ENCODE assay signal across 16 cellular contexts in the genomic region with DNA sequence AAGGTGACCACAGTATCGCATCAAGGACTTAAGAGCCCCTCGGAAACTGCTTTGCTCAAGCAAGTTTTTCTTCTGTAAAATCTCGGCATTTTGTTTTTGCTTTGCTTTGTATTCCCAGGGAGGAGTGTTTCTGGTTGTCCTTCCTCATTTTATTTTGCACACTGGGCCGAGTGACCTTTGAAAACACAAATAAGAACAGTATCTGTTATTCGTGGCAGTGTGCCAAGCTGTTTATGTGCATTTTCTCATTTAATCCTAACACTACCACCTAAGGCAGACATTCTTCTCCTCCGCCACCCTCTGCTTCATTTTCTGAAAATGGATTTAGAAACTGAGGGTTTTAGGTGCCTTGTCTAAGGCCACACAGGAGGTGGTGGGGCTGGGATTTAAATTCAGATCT.
"Had no signal": no experiment of that assay in that cellular context is flagged by ENCODE, and none has a peak within 500 bp of the region (broad histone marks: within the 10 kb centered on the region; RNA-seq: fewer than 3 reads in every experiment).

No MANE protein-coding gene starts in this region.

- H3K4me3 ChIP-seq: lung, psoas muscle, stomach, uterus had no signal

- H3K36me3 Mint-ChIP-seq: naive B cell had no signal

- H3K27me3 Mint-ChIP-seq: central memory CD8-positive, alpha-beta T cell had no signal

- H3K9me3 ChIP-seq: psoas muscle, stomach, uterus had no signal

- H3K4me1 ChIP-seq: foreskin keratinocyte, psoas muscle, uterus had no signal

- H3K9me3 Mint-ChIP-seq: activated B cell treated with CpG ODN at 0.5 μM for 24 hours; activated T-helper 2 cell treated with anti-CD3 and anti-CD28 coated beads, Interferon-gamma antibody, Interleukin-2, Interleukin-4, amounts not matched to agents 10 μg/mL and 5 μg/mL and 100 μg/mL, durations not matched to agents 14 hours and 24 hours and 36 hours; central memory CD8-positive, alpha-beta T cell; immature natural killer cell; naive B cell; T-helper 1 cell treated with Interleukin-12 subunit alpha and Interleukin-12 subunit beta and Interleukin-4 antibody, amounts not matched to agents 30 μg/mL and 1 μg/mL, for 36 hours had no signal

- H3K27me3 ChIP-seq: foreskin keratinocyte, stomach, uterus had no signal

- H3K4me3 Mint-ChIP-seq: activated B cell treated with CpG ODN at 0.5 μM for 24 hours; central memory CD8-positive, alpha-beta T cell; immature natural killer cell; T-helper 1 cell treated with Interleukin-12 subunit alpha and Interleukin-12 subunit beta and Interleukin-4 antibody, amounts not matched to agents 30 μg/mL and 1 μg/mL, for 36 hours had no signal

- DNase-seq: activated B cell treated with CpG ODN at 0.5 μM for 24 hours; activated CD4-positive, alpha-beta T cell treated with anti-CD3 and anti-CD28 coated beads, Interleukin-2, amount 50 U/mL, for 1 hour; activated naive CD4-positive, alpha-beta T cell treated with anti-CD3 and anti-CD28 coated beads, Interleukin-2, amount 50 U/mL, for 16 hours; foreskin keratinocyte; immature natural killer cell; naive B cell; occipital lobe; psoas muscle; stimulated activated CD4-positive, alpha-beta T cell treated with anti-CD3 and anti-CD28 coated beads, Interleukin-4, amount 100 ng/mL, for 1 hour; stimulated activated CD8-positive, alpha-beta memory T cell treated with anti-CD3 and anti-CD28 coated beads, Interleukin-4, amount 100 ng/mL, for 48 hours; stomach; uterus had no signal

- H3K27ac Mint-ChIP-seq: activated B cell treated with CpG ODN at 0.5 μM for 24 hours; activated T-helper 2 cell treated with anti-CD3 and anti-CD28 coated beads, Interferon-gamma antibody, Interleukin-2, Interleukin-4, amounts not matched to agents 10 μg/mL and 5 μg/mL and 100 μg/mL, durations not matched to agents 14 hours and 24 hours and 36 hours; T-helper 1 cell treated with Interleukin-12 subunit alpha and Interleukin-12 subunit beta and Interleukin-4 antibody, amounts not matched to agents 30 μg/mL and 1 μg/mL, for 36 hours had no signal

- H3K27ac ChIP-seq: foreskin keratinocyte, psoas muscle, stomach, uterus had no signal

- ATAC-seq: foreskin keratinocyte, psoas muscle had no signal

- H3K36me3 ChIP-seq: uterus had no signal
